1 cellular context compared by ENCODE assay signal in genomic region chr19:43507880-43508279, GRCh38.
TF ChIP-seq lines count a peak whose summit lies in the region.

No MANE protein-coding gene starts in this region.

TF ChIP-seq in K562, 482 proteins besides CTCF, POLR2A, EP300 and RAD21:
- TF ChIP-seq HCFC1 (IDR thresholded peaks at IDR 0.05; ENCODE audit: low read depth, low read length) (peak; percentile 63), CTCFL (IDR thresholded peaks at IDR 0.05; ENCODE audit: borderline replicate concordance, insufficient read depth, low read depth, low read length, poor library complexity, severe bottlenecking) (no peak), CREBBP (IDR thresholded peaks at IDR 0.05; ENCODE audit: low read depth, low read length) (no peak), ZFP91 (CRISPR knock-in tag; IDR thresholded peaks at IDR 0.05) (no peak), KDM1A (IDR thresholded peaks at IDR 0.05) (no peak), SIX5 (IDR thresholded peaks at IDR 0.05; ENCODE audit: borderline replicate concordance in 1 of 2, insufficient read depth in 1 of 2, low read depth in 1 of 2, low read length in 2 of 2) (0 out of 4 replicates have a peak, but pooled peaks of 1 of the 2 experiments have one; percentile 12)
TF ChIP-seq in K562: peak in this region for 2.
